ENCODE assay signal across 16 cellular contexts in the genomic region with DNA sequence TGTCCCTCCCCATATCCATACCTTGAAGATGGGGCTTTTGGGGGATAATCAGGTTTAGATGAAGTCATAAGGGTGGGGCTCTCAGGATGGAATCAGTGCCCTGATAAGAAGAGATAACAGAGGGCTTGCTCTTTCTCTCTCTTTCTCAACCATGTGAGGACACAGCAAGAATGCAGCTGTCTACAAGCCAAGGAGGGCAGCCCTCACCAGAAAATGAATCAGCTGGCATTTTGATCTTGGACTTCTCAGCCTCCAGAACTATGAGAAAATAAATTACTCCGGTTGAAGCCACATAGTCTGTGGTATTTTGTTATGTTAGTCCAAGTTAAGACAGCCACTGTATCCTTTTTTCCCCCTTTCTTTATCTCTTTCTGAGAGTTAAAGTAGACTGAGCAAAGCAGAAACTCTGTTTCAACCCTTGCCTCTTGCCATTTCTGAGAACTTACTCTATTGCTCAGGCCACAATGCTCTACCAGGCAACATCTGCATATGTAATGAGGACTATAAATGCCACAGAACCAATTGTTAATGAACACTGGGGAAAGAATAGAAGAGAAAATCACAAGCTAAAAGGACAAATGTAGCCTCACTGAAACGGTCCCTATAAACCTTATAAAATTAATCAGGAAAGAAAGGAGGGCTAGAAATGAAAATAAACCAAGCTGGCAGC. TPM values are rescaled to one million over a fixed set of nuclear protein-coding genes. Genes with fewer than 3 reads are reported as not detected.
DNase-seq lines count a peak whose midpoint lies in the region; ATAC-seq, FAIRE-seq and TF ChIP-seq lines count a peak whose summit lies in the region.
"Had no signal": no experiment of that assay in that cellular context is flagged by ENCODE, and none has a peak within 500 bp of the region (broad histone marks: within the 10 kb centered on the region; RNA-seq: fewer than 3 reads in every experiment).

No MANE protein-coding gene starts in this region.

- no peak overlapping the region for H2AFZ ChIP-seq in H9 (ENCODE audit: low read length)

- H3K18ac ChIP-seq in H9 (ENCODE audit: insufficient read length, low read depth, low read length), result no peak overlapping the region

- no peak overlapping the region for H4K5ac ChIP-seq in H9 (ENCODE audit: insufficient read length, low read depth, low read length)

- ATAC-seq in activated naive CD8-positive, alpha-beta T cell treated with anti-CD3 and anti-CD28 coated beads, Interleukin-2, amount 50 U/mL, for 24 hours, result peak; percentile 42
- no peak for ATAC-seq in Right ventricle myocardium superior (ENCODE audit: poor library complexity)
- ATAC-seq: HCT116, right cardiac atrium had no signal

- H3K36me3 Mint-ChIP-seq in H9 (ENCODE audit: insufficient read depth in 1 of 3, low read depth in 3 of 3), result peaks cover 5 to 12% (median 7%) of the 10 kb centered on the region in 3 experiments; a peak in 5 of 7 replicates
- H3K36me3 Mint-ChIP-seq in activated naive CD8-positive, alpha-beta T cell treated with anti-CD3 and anti-CD28 coated beads, Interleukin-2, amount 50 U/mL, for 24 hours (ENCODE audit: low read depth), result peaks cover 37% of the 10 kb centered on the region
- H3K36me3 Mint-ChIP-seq in immature natural killer cell, result peaks cover 6 to 34% (median 31%) of the 10 kb centered on the region in 3 donors

- H3K27ac ChIP-seq in AG04450 (ENCODE audit: low read depth, low read length) (peak overlapping the region; percentile 41), H9 (ENCODE audit: insufficient read length, low read depth, low read length) (no peak overlapping the region), small intestine (ENCODE audit: low read depth in 1 of 2, low read length in 1 of 2) (no peak overlapping the region)
- H3K27ac ChIP-seq: BLaER1 treated with 17β-estradiol and CSF1 and Interleukin-3, amounts not matched to agents 10 nM and 100 nM had no signal

- H2BK5ac ChIP-seq in H9 (ENCODE audit: insufficient read length, low read length), result no peak overlapping the region

- H3K27me3 ChIP-seq in AG04450 (ENCODE audit: control insufficient read depth, insufficient read depth, low read length) (no peaks in the 10 kb centered on the region), H9 (ENCODE audit: insufficient read depth, low read length) (no peaks in the 10 kb centered on the region), small intestine (ENCODE audit: control insufficient read depth in 2 of 2, insufficient read depth in 2 of 2, low read length in 2 of 2) (no peaks in the 10 kb centered on the region)
- H3K27me3 ChIP-seq: BLaER1 treated with 17β-estradiol and CSF1 and Interleukin-3, amounts not matched to agents 10 nM and 100 nM had no signal

- H4K8ac ChIP-seq in H9 (replicated peaks; ENCODE audit: insufficient read length, low read depth, low read length), result no peak overlapping the region

- H3K27me3 Mint-ChIP-seq in H9 (ENCODE audit: low read depth), result no peaks in the 10 kb centered on the region
- H3K27me3 Mint-ChIP-seq in activated naive CD8-positive, alpha-beta T cell treated with anti-CD3 and anti-CD28 coated beads, Interleukin-2, amount 50 U/mL, for 24 hours, result no peaks in the 10 kb centered on the region
- H3K27me3 Mint-ChIP-seq in immature natural killer cell (ENCODE audit: low read depth in 3 of 3), result no peaks in the 10 kb centered on the region
- H3K27me3 Mint-ChIP-seq: activated naive CD4-positive, alpha-beta T cell treated with anti-CD3 and anti-CD28 coated beads, Interleukin-2, amount 10 ng/mL, durations not matched to agents 7 days and 5 days had no signal

- H3K4ac ChIP-seq in H9 (ENCODE audit: low read depth, low read length), result no peak overlapping the region

- no peak overlapping the region for H3K23ac ChIP-seq in H9 (ENCODE audit: insufficient read length, low read depth, low read length)

- peaks cover 12% of the 10 kb centered on the region in 2 experiments for H3K4me1 Mint-ChIP-seq in H9
- peaks cover 26% of the 10 kb centered on the region for H3K4me1 Mint-ChIP-seq in activated naive CD8-positive, alpha-beta T cell treated with anti-CD3 and anti-CD28 coated beads, Interleukin-2, amount 50 U/mL, for 24 hours
- peaks cover 6 to 7% of the 10 kb centered on the region in 2 donors for H3K4me1 Mint-ChIP-seq in immature natural killer cell
- H3K4me1 Mint-ChIP-seq: nephron progenitor cell had no signal

- H3K9ac ChIP-seq in H9 (ENCODE audit: extremely low read depth, insufficient read length, low read length), result no peak overlapping the region
- H3K9ac ChIP-seq: BLaER1 treated with 17β-estradiol and CSF1 and Interleukin-3, amounts not matched to agents 10 nM and 100 nM had no signal

- intact Hi-C loops in Right ventricle myocardium superior (cut with DNase I), result no loop called here

- no peaks in the 10 kb centered on the region for H3K79me2 ChIP-seq in H9 (ENCODE audit: insufficient read depth, low read length)

- H3K4me3 Mint-ChIP-seq in H9 (no peak overlapping the region), immature natural killer cell (no peak overlapping the region)
- H3K4me3 Mint-ChIP-seq in activated naive CD8-positive, alpha-beta T cell treated with anti-CD3 and anti-CD28 coated beads, Interleukin-2, amount 50 U/mL, for 24 hours, result no peak overlapping the region
- H3K4me3 Mint-ChIP-seq: activated naive CD4-positive, alpha-beta T cell treated with anti-CD3 and anti-CD28 coated beads, Interleukin-2, amount 10 ng/mL, durations not matched to agents 7 days and 5 days; nephron progenitor cell had no signal

- H3K4me3 ChIP-seq in AG04450 (ENCODE audit: low read depth, low read length) (no peak overlapping the region), small intestine (ENCODE audit: low read depth in 1 of 2, low read length in 2 of 2) (no peak overlapping the region)
- H3K4me3 ChIP-seq: BLaER1 treated with 17β-estradiol and CSF1 and Interleukin-3, amounts not matched to agents 10 nM and 100 nM had no signal

- no peak overlapping the region for H3T11ph ChIP-seq in H9 (ENCODE audit: low read length)

- no peaks in the 10 kb centered on the region for H3K23me2 ChIP-seq in H9 (ENCODE audit: insufficient read length, low read depth, low read length, poor library complexity, severe bottlenecking)

- no peak overlapping the region for H3K56ac ChIP-seq in H9 (ENCODE audit: insufficient read length, low read depth, low read length)

- H3K9me3 ChIP-seq in AG04450 (ENCODE audit: control insufficient read depth, insufficient read depth, low read length), result no peaks in the 10 kb centered on the region
- no peaks in the 10 kb centered on the region for H3K9me3 ChIP-seq in H9 (ENCODE audit: control insufficient read depth, low read depth, low read length)
- no peaks in the 10 kb centered on the region for H3K9me3 ChIP-seq in small intestine (ENCODE audit: control insufficient read depth, low read depth)

- no peak overlapping the region for H2AK5ac ChIP-seq in H9 (ENCODE audit: insufficient read length, low read length)

- H4K20me1 ChIP-seq in H9 (ENCODE audit: control insufficient read depth, insufficient read depth, insufficient read length), result no peaks in the 10 kb centered on the region
- H4K20me1 ChIP-seq: BLaER1 treated with 17β-estradiol and CSF1 and Interleukin-3, amounts not matched to agents 10 nM and 100 nM had no signal

- WGBS in H9 (ENCODE audit: extremely low coverage, insufficient read length, low lambda C conversion rate), result no CpG with 5 or more reads among the region's 2 CpGs
- WGBS in small intestine, 3 donors, result 35 to 78% (median 69%) methylated on average over 2 of the region's 2 CpGs

- POLR2A ChIA-PET in AG04450 (lab: Yijun Ruan, JAX), result no interaction called here

- H3K4me1 ChIP-seq in H9 (ENCODE audit: insufficient read depth, low read length) (peaks cover 11% of the 10 kb centered on the region; the same call in 1 of the 2 replicates), small intestine (ENCODE audit: control insufficient read depth in 2 of 2, insufficient read depth in 1 of 2, low read depth in 1 of 2, low read length in 1 of 2) (peaks cover 0 to 2% of the 10 kb centered on the region in 2 donors)

- H2BK20ac ChIP-seq in H9 (ENCODE audit: low read depth, low read length, poor library complexity, severe bottlenecking), result no peak overlapping the region

- H3K9me3 Mint-ChIP-seq in H9 (no peaks in the 10 kb centered on the region), immature natural killer cell (no peaks in the 10 kb centered on the region)
- no peaks in the 10 kb centered on the region for H3K9me3 Mint-ChIP-seq in activated naive CD8-positive, alpha-beta T cell treated with anti-CD3 and anti-CD28 coated beads, Interleukin-2, amount 50 U/mL, for 24 hours
- H3K9me3 Mint-ChIP-seq: activated naive CD4-positive, alpha-beta T cell treated with anti-CD3 and anti-CD28 coated beads, Interleukin-2, amount 10 ng/mL, durations not matched to agents 7 days and 5 days; nephron progenitor cell had no signal

- H3K14ac ChIP-seq in H9 (ENCODE audit: insufficient read depth, low read length), result no peak overlapping the region

- DNase-seq in AG04450 (ENCODE audit: low read depth, low spot score), result no peak
- DNase-seq in H9, result no peak
- no peak for DNase-seq in activated naive CD8-positive, alpha-beta T cell treated with anti-CD3 and anti-CD28 coated beads, Interleukin-2, amount 50 U/mL, for 24 hours
- DNase-seq in immature natural killer cell, result no peak
- DNase-seq in RCC 7860 (ENCODE audit: low spot score), result no peak
- no peak for DNase-seq in globus pallidus (ENCODE audit: low spot score)
- DNase-seq in small intestine, result no peak
- DNase-seq in Right ventricle myocardium superior, result no peak
- DNase-seq: activated CD4-positive, alpha-beta T cell treated with anti-CD3 and anti-CD28 coated beads for 48 hours; activated naive CD4-positive, alpha-beta T cell treated with anti-CD3 and anti-CD28 coated beads, Interleukin-2, amount 10 ng/mL, durations not matched to agents 7 days and 5 days; MV-4-11; NCI-H2171 treated with DMSO at 0.1 percent for 48 hours; nephron progenitor cell; right cardiac atrium had no signal

- no peak overlapping the region for H2BK120ac ChIP-seq in H9 (ENCODE audit: low read depth, low read length, poor library complexity, severe bottlenecking)

- CTCF ChIA-PET in AG04450 (lab: Charles Lee), result interaction anchor here (1.0 to 1.4 kb wide), 2 partner anchors 31 to 573 kb away, joined by 3 to 8 read pairs; no protein-coding TSS in a partner anchor

- H4K91ac ChIP-seq in H9 (ENCODE audit: insufficient read length, low read depth, low read length), result no peak overlapping the region

- H3K79me1 ChIP-seq in H9 (ENCODE audit: insufficient read depth, low read depth, low read length, poor library complexity, severe bottlenecking), result no peaks in the 10 kb centered on the region

- peak overlapping the region in 2 of 3 experiments; percentile 1 to 38; a peak in 2 of 7 replicates for H3K27ac Mint-ChIP-seq in H9
- H3K27ac Mint-ChIP-seq in activated naive CD8-positive, alpha-beta T cell treated with anti-CD3 and anti-CD28 coated beads, Interleukin-2, amount 50 U/mL, for 24 hours, result peak overlapping the region; percentile 79
- H3K27ac Mint-ChIP-seq in immature natural killer cell, result peak overlapping the region in 5 of 6 donors; percentile 14 to 60 (median 47)
- H3K27ac Mint-ChIP-seq: activated naive CD4-positive, alpha-beta T cell treated with anti-CD3 and anti-CD28 coated beads, Interleukin-2, amount 10 ng/mL, durations not matched to agents 7 days and 5 days had no signal

- H2BK15ac ChIP-seq in H9 (ENCODE audit: low read depth, low read length), result no peak overlapping the region

- TF ChIP-seq CTCF in AG04450 (IDR thresholded peaks at IDR 0.05; ENCODE audit: low read depth, low read length) (no peak), H9 (conservative IDR thresholded peaks at IDR 0.05) (no peak)

- FAIRE-seq in RCC 7860 (lab: Jason Lieb, UNC) (no peak), small intestine (lab: Jason Lieb, UNC) (no peak)

- no peaks in the 10 kb centered on the region for H3K36me3 ChIP-seq in small intestine (ENCODE audit: control insufficient read depth in 2 of 2, insufficient read depth in 2 of 2, low read length in 2 of 2)

- no peak overlapping the region for H2BK12ac ChIP-seq in H9 (ENCODE audit: insufficient read length, low read depth, low read length)

- no peak overlapping the region for H3K4me2 ChIP-seq in H9 (ENCODE audit: insufficient read depth, insufficient read length, low read length)

RNA-seq across cellular contexts. Expression of a gene that starts 56.9 kb away (rescaled TPM):
- 7.2 and 8.7 TPM in 2 replicates for polyA plus RNA-seq in AG04450 (2011; rRNA removed)
- polyA minus RNA-seq in AG04450 (2011; rRNA and poly(A)+ RNA removed), result 13.6 and 26.1 TPM in 2 replicates
- 18.3 TPM in 2 replicates for total RNA-seq in H9 (2021)
- polyA plus RNA-seq in immature natural killer cell, result 10 to 100 TPM in 2 of 3 donors, 1 to 10 TPM in 1; 5.9 to 13.4 (median 10.2) TPM
- 1 to 10 TPM; 4.7 to 7.3 (median 6.8) TPM for polyA plus RNA-seq in small intestine
- total RNA-seq in Right ventricle myocardium superior, result 6.6 TPM

Comparison
In these comparisons a context has a peak if more than half of its experiments do, and no peak if none do; other contexts are left out.
1. H3K27ac Mint-ChIP-seq: peak in every context shown above with its lines; median percentile 79 in activated naive CD8-positive, alpha-beta T cell treated with anti-CD3 and anti-CD28 coated beads, Interleukin-2, amount 50 U/mL, for 24 hours; 47 in immature natural killer cell; 20 in H9.